ENCODE assay signal across 16 cellular contexts in the genomic region with DNA sequence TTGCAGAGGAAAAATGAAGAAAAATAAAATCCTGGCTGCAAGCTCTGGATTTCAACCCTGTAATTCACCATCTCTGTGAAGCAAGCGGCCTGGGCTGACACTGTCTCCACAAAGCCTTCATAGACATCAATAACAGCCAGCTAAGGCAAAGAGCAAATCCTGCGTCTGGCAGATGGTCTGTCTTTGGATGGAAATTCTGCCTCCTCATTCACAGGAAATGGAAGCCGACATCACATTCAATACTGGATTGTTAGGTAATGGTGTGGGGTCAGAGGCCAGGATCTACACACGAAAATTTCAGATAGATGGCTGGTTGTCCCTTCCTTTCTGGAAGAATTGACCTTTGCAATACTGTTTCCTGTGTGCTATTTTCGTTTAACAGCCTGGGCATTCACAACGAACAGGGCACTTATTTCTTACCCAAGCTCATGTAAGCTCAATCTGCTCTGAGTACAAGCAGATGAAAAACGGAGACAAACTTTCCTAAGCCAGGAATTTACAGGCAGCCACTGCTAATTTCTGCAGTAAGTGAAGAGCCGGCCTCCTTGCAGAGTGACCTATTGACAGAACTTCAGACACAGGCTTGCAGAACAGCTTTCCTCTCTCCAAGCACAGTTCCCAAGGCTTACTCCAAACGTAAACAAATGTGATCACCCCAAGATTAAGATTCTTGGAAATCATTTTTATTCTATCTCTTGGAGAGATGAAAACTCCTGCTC. TPM values are rescaled to one million over a fixed set of nuclear protein-coding genes. Genes with fewer than 3 reads are reported as not detected.
A peak's percentile ranks its signal among the peaks of the same experiment; 100 is the strongest.
DNase-seq lines count a peak whose midpoint lies in the region; ATAC-seq and TF ChIP-seq lines count a peak whose summit lies in the region.
"Had no signal": no experiment of that assay in that cellular context is flagged by ENCODE, and none has a peak within 500 bp of the region (broad histone marks: within the 10 kb centered on the region; RNA-seq: fewer than 3 reads in every experiment).

No MANE protein-coding gene starts in this region.

- H3K9me2 ChIP-seq in GM23338 (ENCODE audit: insufficient read depth) = no peaks in the 10 kb centered on the region

- H3K27me3 ChIP-seq in GM23338 (ENCODE audit: insufficient read depth) = peaks cover 46% of the 10 kb centered on the region

- H4K20me1 ChIP-seq in GM23338 (replicated peaks; ENCODE audit: insufficient read depth) = no peaks in the 10 kb centered on the region

- H3K4me2 ChIP-seq in GM23338 = no peak overlapping the region

- H3K27me3 Mint-ChIP-seq in GM23338 (ENCODE audit: insufficient read depth, low read depth, poor library complexity) (peaks cover 31% of the 10 kb centered on the region), osteocyte (ENCODE audit: unreplicated experiment) (no peaks in the 10 kb centered on the region)
- peaks cover 9% of the 10 kb centered on the region for H3K27me3 Mint-ChIP-seq in activated T-helper 17 cell treated with anti-CD3 and anti-CD28 coated beads, Interleukin-2, amount 50 U/mL, for 72 hours

- H3K4me3 Mint-ChIP-seq in GM23338 (no peak overlapping the region), osteocyte (ENCODE audit: unreplicated experiment) (no peak overlapping the region)
- peak overlapping the region; percentile 45 for H3K4me3 Mint-ChIP-seq in activated T-helper 17 cell treated with anti-CD3 and anti-CD28 coated beads, Interleukin-2, amount 50 U/mL, for 72 hours
- H3K4me3 Mint-ChIP-seq: activated CD4-positive, alpha-beta T cell treated with anti-CD3 and anti-CD28 coated beads, Interleukin-2, amount 10 ng/mL, durations not matched to agents 7 days and 5 days; activated T-cell treated with anti-CD3 and anti-CD28 coated beads, Interleukin-2, amount 50 U/mL, for 72 hours; dendritic cell treated with granulocyte-macrophage colony-stimulating factor and Interleukin-4, amounts not matched to agents 40 ng/mL and 50 ng/mL, for 4 days had no signal

- ATAC-seq in GM23338 = no peak
- no peak for ATAC-seq in activated T-helper 17 cell treated with anti-CD3 and anti-CD28 coated beads, Interleukin-2, amount 50 U/mL, for 72 hours (replicated peaks)

- peaks cover 3% of the 10 kb centered on the region; the same call in 1 of the 3 replicates for H3K36me3 Mint-ChIP-seq in GM23338 (ENCODE audit: low read depth)
- peaks cover 8% of the 10 kb centered on the region for H3K36me3 Mint-ChIP-seq in activated T-helper 17 cell treated with anti-CD3 and anti-CD28 coated beads, Interleukin-2, amount 50 U/mL, for 72 hours (ENCODE audit: low read depth)
- no peaks in the 10 kb centered on the region for H3K36me3 Mint-ChIP-seq in osteocyte (ENCODE audit: unreplicated experiment)

- TF ChIP-seq CTCF in GM23338 (conservative IDR thresholded peaks at IDR 0.05; ENCODE audit: low read depth in 2 of 2) (no peak), fibroblast of villous mesenchyme (IDR thresholded peaks at IDR 0.05; ENCODE audit: insufficient read depth, low read depth, low read length) (no peak), osteocyte (IDR thresholded peaks at IDR 0.05) (no peak)

- peaks cover 7% of the 10 kb centered on the region; the same call in 1 of the 2 replicates for H3K4me1 ChIP-seq in GM23338 (ENCODE audit: insufficient read depth)

- no peaks in the 10 kb centered on the region for H3K36me3 ChIP-seq in GM23338 (ENCODE audit: insufficient read depth)

- no peaks in the 10 kb centered on the region for H3F3A ChIP-seq in GM23338 (replicated peaks; ENCODE audit: low read depth)

- no peaks in the 10 kb centered on the region for H3K79me2 ChIP-seq in GM23338 (replicated peaks; ENCODE audit: insufficient read depth)

- peak overlapping the region; percentile 79; the same call in 1 of the 2 replicates for H2AFZ ChIP-seq in GM23338

- no peak for DNase-seq in GM23338 (ENCODE audit: low spot score)
- peak; percentile 72 for DNase-seq in fibroblast of villous mesenchyme (ENCODE audit: low read depth)
- DNase-seq in osteocyte (ENCODE audit: extremely low spot score, unreplicated experiment) = no peak
- DNase-seq in activated CD4-positive, alpha-beta T cell treated with anti-CD3 and anti-CD28 coated beads for 48 hours = no peak
- no peak for DNase-seq in HuH-7 (ENCODE audit: low spot score)
- DNase-seq in mucosa of gallbladder (ENCODE audit: low spot score) = no peak
- DNase-seq in activated T-cell treated with anti-CD3 and anti-CD28 coated beads, Interleukin-2, amount 50 U/mL, for 1 hour = no peak
- DNase-seq: activated CD4-positive, alpha-beta T cell treated with anti-CD3 and anti-CD28 coated beads, Interleukin-2, amount 10 ng/mL, durations not matched to agents 7 days and 5 days; activated T-cell treated with anti-CD3 and anti-CD28 coated beads, Interleukin-2, amount 50 U/mL, for 72 hours; amniotic stem cell; GOT3; KG1; kidney; NCI-H2081 treated with DMSO at 0.1 percent for 48 hours had no signal

- H3K27ac ChIP-seq in GM23338 (ENCODE audit: low read depth) = no peak overlapping the region

- H3K27ac Mint-ChIP-seq in GM23338 = no peak overlapping the region
- H3K27ac Mint-ChIP-seq in activated T-helper 17 cell treated with anti-CD3 and anti-CD28 coated beads, Interleukin-2, amount 50 U/mL, for 72 hours = peak overlapping the region; percentile 45
- H3K27ac Mint-ChIP-seq in osteocyte (ENCODE audit: unreplicated experiment) = peak overlapping the region; percentile 39
- H3K27ac Mint-ChIP-seq: activated CD4-positive, alpha-beta T cell treated with anti-CD3 and anti-CD28 coated beads, Interleukin-2, amount 10 ng/mL, durations not matched to agents 7 days and 5 days; activated T-cell treated with anti-CD3 and anti-CD28 coated beads, Interleukin-2, amount 50 U/mL, for 72 hours; dendritic cell treated with granulocyte-macrophage colony-stimulating factor and Interleukin-4, amounts not matched to agents 40 ng/mL and 50 ng/mL, for 4 days had no signal

- H3K4me3 ChIP-seq in GM23338 = no peak overlapping the region
- no peak overlapping the region for H3K4me3 ChIP-seq in fibroblast of villous mesenchyme (ENCODE audit: low read depth, low read length)

- H3K9me3 Mint-ChIP-seq in GM23338 (peaks cover 3% of the 10 kb centered on the region; the same call in 2 of the 3 replicates), osteocyte (ENCODE audit: unreplicated experiment) (no peaks in the 10 kb centered on the region)
- H3K9me3 Mint-ChIP-seq in activated T-helper 17 cell treated with anti-CD3 and anti-CD28 coated beads, Interleukin-2, amount 50 U/mL, for 72 hours = no peaks in the 10 kb centered on the region
- H3K9me3 Mint-ChIP-seq: dendritic cell treated with granulocyte-macrophage colony-stimulating factor and Interleukin-4, amounts not matched to agents 40 ng/mL and 50 ng/mL, for 4 days had no signal

- peaks cover 13% of the 10 kb centered on the region for H3K4me1 Mint-ChIP-seq in GM23338
- H3K4me1 Mint-ChIP-seq in activated T-helper 17 cell treated with anti-CD3 and anti-CD28 coated beads, Interleukin-2, amount 50 U/mL, for 72 hours = peaks cover 12% of the 10 kb centered on the region
- peaks cover 24% of the 10 kb centered on the region for H3K4me1 Mint-ChIP-seq in osteocyte (ENCODE audit: unreplicated experiment)

TF ChIP-seq in GM23338, 12 proteins besides CTCF, POLR2A, EP300 and RAD21:
- TF ChIP-seq STAT1 (IDR thresholded peaks at IDR 0.05; ENCODE audit: unreplicated experiment) (no peak), ZNF331 (CRISPR knock-in tag; IDR thresholded peaks at IDR 0.05; ENCODE audit: low read depth) (no peak)

RNA-seq across cellular contexts. Expression of a gene that starts 3.0 kb away (rescaled TPM):
- 0.16 and 0.87 TPM in 2 replicates for total RNA-seq in GM23338 (2014; rRNA removed; shearing (Covaris generic))
- 0.13 TPM in 1 of 2 replicates, not detected in the other for polyA plus RNA-seq in GM23338 (2016; fragmentation: Nextera tagmentation; extraction: Ambion mirVana)
- 10 to 100 TPM in 1 of 2 donors, 1 to 10 TPM in 1; 8.4 to 25.5 TPM for total RNA-seq in activated T-helper 17 cell treated with anti-CD3 and anti-CD28 coated beads, Interleukin-2, amount 50 U/mL, for 72 hours
- total RNA-seq in fibroblast of villous mesenchyme (22.5 and 129 TPM in 2 replicates), osteocyte (41.7 and 45.6 TPM in 2 replicates), mucosa of gallbladder (2.1 TPM)
